10 cellular contexts compared by ENCODE assay signal in genomic region chr19:7893362-7894101, GRCh38. TPM values are rescaled to one million over a fixed set of nuclear protein-coding genes. Genes with fewer than 3 reads are reported as not detected.
"Had no signal": no experiment of that assay in that cellular context is flagged by ENCODE, and none has a peak within 500 bp of the region (broad histone marks: within the 10 kb centered on the region; RNA-seq: fewer than 3 reads in every experiment).

No MANE protein-coding gene starts in this region.

RNA-seq across cellular contexts. Expression of gene LRRC8E, which starts 5.2 kb away (rescaled TPM):
- total RNA-seq: activated CD8-positive, alpha-beta memory T cell treated with anti-CD3 and anti-CD28 coated beads for 36 hours; activated naive CD8-positive, alpha-beta T cell treated with anti-CD3 and anti-CD28 coated beads for 36 hours; activated T-helper 1 cell treated with anti-CD3 and anti-CD28 coated beads, Interleukin-12 subunit alpha, Interleukin-12 subunit beta, Interleukin-2, Interleukin-4 antibody, amounts not matched to agents 30 ng/mL and 10 ng/mL and 1 ng/mL, durations not matched to agents 14 hours and 24 hours and 36 hours; frontal cortex; T-helper 2 cell treated with Interferon-gamma antibody and Interleukin-4, amounts not matched to agents 100 ng/mL and 5 ng/mL, for 36 hours had no signal
- polyA plus RNA-seq: aorta had no signal

RNA-seq across cellular contexts. Expression of gene PRR36, which starts 19.3 kb away (rescaled TPM):
- total RNA-seq: left ventricle myocardium inferior had no signal

RNA-seq across cellular contexts. Expression of gene TGFBR3L, which starts 21.1 kb away (rescaled TPM):
- total RNA-seq: esophagus squamous epithelium, frontal cortex, thyroid gland had no signal
- polyA plus RNA-seq: naive thymus-derived CD4-positive, alpha-beta T cell had no signal
